In genomic region chr17:44187131-44187899, GRCh38 we compare ENCODE assay signal across 8 cellular contexts. TPM values are rescaled to one million over a fixed set of nuclear protein-coding genes. Genes with fewer than 3 reads are reported as not detected.
DNase-seq lines count a peak whose midpoint lies in the region; ATAC-seq, FAIRE-seq and TF ChIP-seq lines count a peak whose summit lies in the region.

No MANE protein-coding gene starts in this region.

- H3K4ac ChIP-seq in trophoblast cell (ENCODE audit: low read depth, low read length), result peak overlapping the region; percentile 69

- H3K4me2 ChIP-seq in trophoblast cell (ENCODE audit: low read length), result peak overlapping the region; percentile 85

- H3K18ac ChIP-seq in trophoblast cell (ENCODE audit: low read length), result peak overlapping the region; percentile 98

- H4K91ac ChIP-seq in trophoblast cell (ENCODE audit: low read depth, low read length), result peak overlapping the region; percentile 96

- peak overlapping the region; percentile 99 for H4K8ac ChIP-seq in trophoblast cell (ENCODE audit: low read depth, low read length)

- TF ChIP-seq CTCF in D721Med (IDR thresholded peaks at IDR 0.05; ENCODE audit: insufficient read depth, missing control alignments) (no peak), fibroblast of villous mesenchyme (IDR thresholded peaks at IDR 0.05; ENCODE audit: insufficient read depth, low read depth, low read length) (no peak)

- H3K36me3 ChIP-seq in trophoblast cell (ENCODE audit: control insufficient read depth in 1 of 2, insufficient read depth in 2 of 2, low read length in 2 of 2), result peaks cover 29 to 30% of the 10 kb centered on the region in 2 experiments

- peak overlapping the region; percentile 88 for H2AK5ac ChIP-seq in trophoblast cell (ENCODE audit: low read length)

- peak overlapping the region; percentile 82 for H2AFZ ChIP-seq in trophoblast cell (ENCODE audit: insufficient read depth, low read length, poor library complexity)

- DNase-seq in D721Med (ENCODE audit: insufficient read length, low spot score) (peak; percentile 66), fibroblast of villous mesenchyme (ENCODE audit: low read depth) (peak; percentile 66), trophoblast cell (peak in 1 of 2 donors; percentile 25), RCC 7860 (ENCODE audit: low spot score) (no peak), HK-2 (ENCODE audit: unreplicated experiment) (no peak)
- peak; percentile 30 for DNase-seq in activated CD4-positive, CD25-positive, alpha-beta regulatory T cell treated with anti-CD3 and anti-CD28 coated beads, Interleukin-2, amount 50 U/mL, for 16 hours (ENCODE audit: low read depth, low spot score)

- H3K27ac ChIP-seq in trophoblast cell (ENCODE audit: low read depth, low read length), result peak overlapping the region; percentile 89

- no peak for FAIRE-seq in D721Med (lab: Jason Lieb, UNC)
- no peak for FAIRE-seq in RCC 7860 (lab: Jason Lieb, UNC)

- peak overlapping the region; percentile 78 for H4K12ac ChIP-seq in trophoblast cell (ENCODE audit: low read depth, low read length)

- H2BK5ac ChIP-seq in trophoblast cell (ENCODE audit: low read depth, low read length, poor library complexity), result peak overlapping the region; percentile 93

- H3K23ac ChIP-seq in trophoblast cell (ENCODE audit: low read length), result no peak overlapping the region

- H3K9me3 ChIP-seq in trophoblast cell (ENCODE audit: insufficient read depth, low read depth, low read length), result no peaks in the 10 kb centered on the region

- peak overlapping the region; percentile 98 for H3K9ac ChIP-seq in trophoblast cell (ENCODE audit: low read length)

- peak overlapping the region; percentile 29 for H2BK12ac ChIP-seq in trophoblast cell (ENCODE audit: low read length)

- H3K79me1 ChIP-seq in trophoblast cell (ENCODE audit: low read length), result peaks cover 10% of the 10 kb centered on the region

- peak overlapping the region; percentile 87 for H2BK120ac ChIP-seq in trophoblast cell (ENCODE audit: insufficient read depth, low read length, poor library complexity)

- no peaks in the 10 kb centered on the region for H3K27me3 ChIP-seq in trophoblast cell (ENCODE audit: insufficient read depth, low read length)

- H3K79me2 ChIP-seq in trophoblast cell (ENCODE audit: control insufficient read depth, insufficient read depth, low read length, poor library complexity), result peaks cover 10% of the 10 kb centered on the region

- H3K4me1 ChIP-seq in trophoblast cell (ENCODE audit: control insufficient read depth in 1 of 2, insufficient read depth in 2 of 2, low read length in 2 of 2), result peaks cover 3 to 14% of the 10 kb centered on the region in 2 experiments

- no CpG with 5 or more reads among the region's 32 CpGs for WGBS in trophoblast cell (ENCODE audit: extremely low coverage, insufficient coverage, insufficient read length)

- H3K4me3 ChIP-seq in fibroblast of villous mesenchyme (ENCODE audit: low read depth, low read length), result peak overlapping the region; percentile 93
- H3K4me3 ChIP-seq in trophoblast cell (ENCODE audit: low read depth, low read length), result peak overlapping the region; percentile 95

- peak overlapping the region; percentile 91 for H3K14ac ChIP-seq in trophoblast cell (ENCODE audit: low read length)

- ATAC-seq in GM19452 (IDR thresholded peaks at IDR 0.05; ENCODE audit: unreplicated experiment), result peak; percentile 45
- ATAC-seq in HG03457 (IDR thresholded peaks at IDR 0.05; ENCODE audit: unreplicated experiment), result peak; percentile 21

RNA-seq across cellular contexts. Expression of gene TMUB2, which starts 0.5 kb away (rescaled TPM):
- 19.0 and 28.1 TPM in 2 replicates for total RNA-seq in fibroblast of villous mesenchyme
- 36.3 and 39.2 TPM in 2 replicates for polyA plus RNA-seq in trophoblast cell (2013)

RNA-seq across cellular contexts. Expression of gene ATXN7L3, which starts 12.4 kb away (rescaled TPM):
- 43.6 and 48.3 TPM in 2 replicates for total RNA-seq in fibroblast of villous mesenchyme
- 78.0 and 80.6 TPM in 2 replicates for polyA plus RNA-seq in trophoblast cell (2013)

RNA-seq across cellular contexts. Expression of gene ASB16, which starts 16.8 kb away (rescaled TPM):
- total RNA-seq in fibroblast of villous mesenchyme, result under 0.01 TPM in 1 of 2 replicates, not detected in the other
- polyA plus RNA-seq in trophoblast cell (2013), result 0.30 and 0.35 TPM in 2 replicates

RNA-seq across cellular contexts. Expression of gene UBTF, which starts 32.2 kb away (rescaled TPM):
- total RNA-seq in fibroblast of villous mesenchyme, result 46.1 and 46.6 TPM in 2 replicates
- 57.0 and 58.2 TPM in 2 replicates for polyA plus RNA-seq in trophoblast cell (2013)

RNA-seq across cellular contexts. Expression of gene HROB, which starts 45.6 kb away (rescaled TPM):
- total RNA-seq in fibroblast of villous mesenchyme, result 3.0 and 3.2 TPM in 2 replicates
- polyA plus RNA-seq in trophoblast cell (2013), result 11.6 and 11.7 TPM in 2 replicates

Comparison
In these comparisons a context has a peak if more than half of its experiments do, and no peak if none do; other contexts are left out.
1. DNase-seq: peak in D721Med (single experiment), activated CD4-positive, CD25-positive, alpha-beta regulatory T cell treated with anti-CD3 and anti-CD28 coated beads, Interleukin-2, amount 50 U/mL, for 16 hours (single experiment) and fibroblast of villous mesenchyme (single experiment); none in RCC 7860 (single experiment) and HK-2 (single experiment).